ENCODE assay signal across 27 cellular contexts in the genomic region with DNA sequence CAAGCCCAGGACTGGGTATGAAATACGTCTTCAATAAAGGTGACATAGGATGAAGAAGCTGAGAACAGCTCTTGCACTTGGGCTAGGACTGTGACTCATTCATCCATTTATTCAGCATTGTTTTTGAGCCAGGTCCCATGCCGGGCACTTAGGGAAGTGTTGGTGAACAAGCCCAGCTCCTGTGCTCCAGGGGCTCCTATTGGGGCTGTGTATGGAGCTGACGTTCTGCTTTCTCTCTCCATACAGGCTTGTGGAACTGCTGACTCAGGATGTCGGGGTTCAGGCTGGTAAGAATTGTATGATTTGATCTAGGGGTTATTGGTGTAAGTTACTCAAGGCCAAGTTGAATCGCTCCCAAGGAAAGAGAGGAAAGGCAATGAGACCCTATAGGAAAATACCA.
"Had no signal": no experiment of that assay in that cellular context is flagged by ENCODE, and none has a peak within 500 bp of the region (broad histone marks: within the 10 kb centered on the region; RNA-seq: fewer than 3 reads in every experiment).

No MANE protein-coding gene starts in this region.

- H3K36me3 Mint-ChIP-seq: neural progenitor cell had no signal

- H3K4me3 ChIP-seq: ascending aorta, colonic mucosa, dorsolateral prefrontal cortex, heart left ventricle, lower lobe of right lung, neural progenitor cell, prostate gland, suprapubic skin, tibial nerve had no signal

- H3K9ac ChIP-seq: neural progenitor cell had no signal

- ATAC-seq: activated CD8-positive, alpha-beta memory T cell treated with anti-CD3 and anti-CD28 coated beads, Interleukin-2, amount 10 ng/mL, durations not matched to agents 7 days and 5 days; activated naive CD4-positive, alpha-beta T cell treated with anti-CD3 and anti-CD28 coated beads, Interleukin-2, amount 50 U/mL, for 72 hours; effector memory CD8-positive, alpha-beta T cell; heart left ventricle; left lobe of liver; naive thymus-derived CD8-positive, alpha-beta T cell; right cardiac atrium; stimulated activated naive CD8-positive, alpha-beta T cell treated with anti-CD3 and anti-CD28 coated beads, Interleukin-15, amount 100 ng/mL, for 72 hours had no signal

- H3K27ac Mint-ChIP-seq: activated CD4-positive, alpha-beta memory T cell treated with anti-CD3 and anti-CD28 coated beads, Interleukin-2, amount 10 ng/mL, durations not matched to agents 7 days and 5 days; activated CD8-positive, alpha-beta memory T cell treated with anti-CD3 and anti-CD28 coated beads, Interleukin-2, amount 10 ng/mL, durations not matched to agents 7 days and 5 days; activated naive CD4-positive, alpha-beta T cell treated with anti-CD3 and anti-CD28 coated beads, Interleukin-2, amount 50 U/mL, for 72 hours; activated T-helper 1 cell treated with anti-CD3 and anti-CD28 coated beads, Interleukin-12 subunit alpha, Interleukin-12 subunit beta, Interleukin-2, Interleukin-4 antibody, amounts not matched to agents 30 ng/mL and 10 ng/mL and 1 ng/mL, durations not matched to agents 14 hours and 24 hours and 36 hours; effector memory CD8-positive, alpha-beta T cell; naive thymus-derived CD8-positive, alpha-beta T cell; neural progenitor cell; stimulated activated naive CD8-positive, alpha-beta T cell treated with anti-CD3 and anti-CD28 coated beads, Interleukin-15, amount 100 ng/mL, for 72 hours had no signal

- FAIRE-seq: kidney had no signal

- DNase-seq: activated CD4-positive, alpha-beta memory T cell treated with anti-CD3 and anti-CD28 coated beads, Interleukin-2, amount 10 ng/mL, durations not matched to agents 7 days and 5 days; activated CD4-positive, alpha-beta T cell treated with anti-CD3 and anti-CD28 coated beads for 48 hours; activated CD4-positive, CD25-positive, alpha-beta regulatory T cell; activated CD8-positive, alpha-beta memory T cell treated with anti-CD3 and anti-CD28 coated beads, Interleukin-2, amount 10 ng/mL, durations not matched to agents 7 days and 5 days; brain microvascular endothelial cell; colonic mucosa; effector memory CD8-positive, alpha-beta T cell; kidney; lower lobe of right lung; mesendoderm; naive thymus-derived CD8-positive, alpha-beta T cell; stimulated activated CD4-positive, alpha-beta T cell treated with anti-CD3 and anti-CD28 coated beads, Interleukin-12 subunit alpha, Interleukin-12 subunit beta, amount 100 ng/mL, for 4 hours; stimulated activated CD4-positive, alpha-beta T cell treated with anti-CD3 and anti-CD28 coated beads, Interleukin-1b, Interleukin-23, amount 100 ng/mL, for 48 hours; stimulated activated naive CD8-positive, alpha-beta T cell treated with anti-CD3 and anti-CD28 coated beads, Interleukin-15, amount 100 ng/mL, for 72 hours; T-helper 9 cell had no signal

- H3K4me3 Mint-ChIP-seq: activated CD4-positive, alpha-beta memory T cell treated with anti-CD3 and anti-CD28 coated beads, Interleukin-2, amount 10 ng/mL, durations not matched to agents 7 days and 5 days; activated CD8-positive, alpha-beta memory T cell treated with anti-CD3 and anti-CD28 coated beads, Interleukin-2, amount 10 ng/mL, durations not matched to agents 7 days and 5 days; activated T-helper 1 cell treated with anti-CD3 and anti-CD28 coated beads, Interleukin-12 subunit alpha, Interleukin-12 subunit beta, Interleukin-2, Interleukin-4 antibody, amounts not matched to agents 30 ng/mL and 10 ng/mL and 1 ng/mL, durations not matched to agents 14 hours and 24 hours and 36 hours; central memory CD8-positive, alpha-beta T cell; effector memory CD8-positive, alpha-beta T cell; naive thymus-derived CD8-positive, alpha-beta T cell; neural progenitor cell; stimulated activated naive CD8-positive, alpha-beta T cell treated with anti-CD3 and anti-CD28 coated beads, Interleukin-15, amount 100 ng/mL, for 72 hours had no signal

- H3K4me1 Mint-ChIP-seq: neural progenitor cell had no signal

- H3K4me1 ChIP-seq: colonic mucosa, lower lobe of right lung, neural progenitor cell, prostate gland, suprapubic skin, tibial nerve had no signal

- H3K36me3 ChIP-seq: ascending aorta, brain microvascular endothelial cell, colonic mucosa, heart left ventricle, lower lobe of right lung, neural progenitor cell, prostate gland, suprapubic skin, tibial nerve had no signal

- H3K9me3 ChIP-seq: ascending aorta, colonic mucosa, lower lobe of right lung, prostate gland, suprapubic skin had no signal

- H3K27me3 ChIP-seq: ascending aorta, brain microvascular endothelial cell, colonic mucosa, heart left ventricle, neural progenitor cell, suprapubic skin, tibial nerve had no signal

- H3K27ac ChIP-seq: brain microvascular endothelial cell, colonic mucosa, dorsolateral prefrontal cortex, heart left ventricle, lower lobe of right lung, neural progenitor cell, prostate gland, suprapubic skin, tibial nerve had no signal

- H3K4me2 ChIP-seq: neural progenitor cell had no signal

- H3K9me3 Mint-ChIP-seq: activated CD4-positive, alpha-beta memory T cell treated with anti-CD3 and anti-CD28 coated beads, Interleukin-2, amount 10 ng/mL, durations not matched to agents 7 days and 5 days; central memory CD8-positive, alpha-beta T cell had no signal
